22 cellular contexts compared by ENCODE assay signal in genomic region chr1:2617981-2618470, GRCh38. TPM values are rescaled to one million over a fixed set of nuclear protein-coding genes. Genes with fewer than 3 reads are reported as not detected.
"Had no signal": no experiment of that assay in that cellular context is flagged by ENCODE, and none has a peak within 500 bp of the region (broad histone marks: within the 10 kb centered on the region; RNA-seq: fewer than 3 reads in every experiment).

No MANE protein-coding gene starts in this region.

- DNase-seq: activated CD4-positive, alpha-beta T cell treated with anti-CD3 and anti-CD28 coated beads for 4 hours; activated CD8-positive, alpha-beta memory T cell treated with anti-CD3 and anti-CD28 coated beads, Interleukin-2, amount 50 U/mL, for 48 hours; activated CD8-positive, alpha-beta T cell treated with anti-CD3 and anti-CD28 coated beads, Interleukin-2, amount 10 ng/mL, durations not matched to agents 7 days and 5 days; activated naive CD4-positive, alpha-beta T cell treated with anti-CD3 and anti-CD28 coated beads, Interleukin-2, amount 50 U/mL, for 16 hours; activated naive CD8-positive, alpha-beta T cell treated with anti-CD3 and anti-CD28 coated beads, Interleukin-2, amount 10 ng/mL, durations not matched to agents 7 days and 5 days; activated T-cell treated with anti-CD3 and anti-CD28 coated beads, Interleukin-2, amount 50 U/mL, for 1 hour; anterior cingulate cortex; caudate nucleus; MG63; MV-4-11; NCI-H1092 treated with DMSO at 0.1 percent for 48 hours; NCI-H1436; NCI-H1694 treated with DMSO at 0.1 percent for 48 hours; NCI-H2029 treated with DMSO at 0.1 percent for 48 hours; NCI-H446 treated with DMSO at 0.1 percent for 48 hours; NCI-H524 treated with DMSO at 0.1 percent for 48 hours; PC-3; SHP77 treated with DMSO at 0.1 percent for 48 hours had no signal

- H3K4me1 ChIP-seq: adrenal gland, breast epithelium had no signal

- H3K27ac ChIP-seq: adrenal gland, breast epithelium had no signal

- H3K27me3 ChIP-seq: adrenal gland, MG63 had no signal

- H3K4me3 ChIP-seq: adrenal gland, breast epithelium, MG63 had no signal

- ATAC-seq: activated CD4-positive, CD25-positive, alpha-beta regulatory T cell treated with anti-CD3 and anti-CD28 coated beads, Interleukin-2, amount 50 U/mL, for 24 hours; activated CD8-positive, alpha-beta T cell treated with anti-CD3 and anti-CD28 coated beads, Interleukin-2, amount 10 ng/mL, durations not matched to agents 7 days and 5 days; PC-3 had no signal

- H3K36me3 ChIP-seq: adrenal gland, breast epithelium, MG63 had no signal

RNA-seq across cellular contexts. Expression of gene MMEL1, which starts 14.8 kb away (rescaled TPM):
- total RNA-seq: PC-3, SK-MEL-5 had no signal
